Comparison of ENCODE assay signal across 16 cellular contexts in the genomic region with DNA sequence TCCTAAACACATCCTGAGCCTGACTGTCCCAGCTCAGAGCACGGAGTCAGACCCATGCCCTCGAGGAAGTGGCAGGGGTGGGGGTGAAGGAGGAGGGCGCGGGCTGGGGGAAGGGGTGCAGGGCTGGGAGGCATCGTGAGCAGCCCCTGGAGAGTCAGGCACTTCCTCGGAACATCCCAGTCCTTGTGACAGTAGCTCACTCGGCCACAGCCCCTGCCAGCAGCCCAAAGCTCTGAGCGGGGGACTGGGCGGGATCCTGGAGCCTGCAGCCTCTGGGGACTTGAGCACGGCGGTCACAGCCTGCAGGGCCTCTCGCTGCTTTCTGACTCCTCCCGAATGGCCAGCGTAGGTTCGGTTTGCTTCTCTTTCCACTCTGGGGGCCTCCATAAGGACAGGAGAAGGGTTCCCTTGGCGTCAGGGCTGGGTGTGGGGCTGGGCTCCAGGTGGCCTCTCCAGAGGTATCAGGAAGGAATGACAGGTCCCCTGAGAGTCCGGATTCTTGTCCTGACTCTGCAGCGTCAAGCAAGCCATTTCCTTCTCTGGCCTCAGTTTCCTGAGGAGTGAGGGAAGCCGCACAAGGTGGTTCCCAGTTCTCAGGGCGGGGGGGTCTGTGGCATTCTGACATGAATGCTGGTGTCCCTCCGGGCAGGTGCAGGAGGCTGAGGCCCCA. TPM values are rescaled to one million over a fixed set of nuclear protein-coding genes. Genes with fewer than 3 reads are reported as not detected.
DNase-seq lines count a peak whose midpoint lies in the region; ATAC-seq and TF ChIP-seq lines count a peak whose summit lies in the region.
"Had no signal": no experiment of that assay in that cellular context is flagged by ENCODE, and none has a peak within 500 bp of the region (broad histone marks: within the 10 kb centered on the region; RNA-seq: fewer than 3 reads in every experiment).

No MANE protein-coding gene starts in this region.

- H3K27me3 Mint-ChIP-seq in activated CD8-positive, alpha-beta memory T cell treated with anti-CD3 and anti-CD28 coated beads, Interleukin-2, amount 10 ng/mL, durations not matched to agents 7 days and 5 days: no peaks in the 10 kb centered on the region
- no peaks in the 10 kb centered on the region for H3K27me3 Mint-ChIP-seq in activated naive CD8-positive, alpha-beta T cell treated with anti-CD3 and anti-CD28 coated beads for 36 hours
- H3K27me3 Mint-ChIP-seq in natural killer cell (ENCODE audit: low read depth in 2 of 2): no peaks in the 10 kb centered on the region

- H3K4me3 ChIP-seq in H7 (ENCODE audit: insufficient read depth, low read depth, low read length): no peak overlapping the region

- peak overlapping the region; percentile 55 for H3K4me3 Mint-ChIP-seq in activated CD8-positive, alpha-beta memory T cell treated with anti-CD3 and anti-CD28 coated beads, Interleukin-2, amount 10 ng/mL, durations not matched to agents 7 days and 5 days
- peak overlapping the region; percentile 23 for H3K4me3 Mint-ChIP-seq in activated naive CD8-positive, alpha-beta T cell treated with anti-CD3 and anti-CD28 coated beads for 36 hours
- H3K4me3 Mint-ChIP-seq in natural killer cell: peak overlapping the region; percentile 90
- H3K4me3 Mint-ChIP-seq: type B pancreatic cell had no signal

- no peak for ATAC-seq in activated CD8-positive, alpha-beta memory T cell treated with anti-CD3 and anti-CD28 coated beads, Interleukin-2, amount 10 ng/mL, durations not matched to agents 7 days and 5 days
- ATAC-seq in natural killer cell: no peak
- ATAC-seq in HG03432 (IDR thresholded peaks at IDR 0.05; ENCODE audit: unreplicated experiment): no peak
- ATAC-seq: activated CD4-positive, CD25-positive, alpha-beta regulatory T cell treated with anti-CD3 and anti-CD28 coated beads, Interleukin-2, amount 50 U/mL, for 24 hours; sciatic nerve had no signal

- H3K36me3 ChIP-seq in H7 (replicated peaks; ENCODE audit: control insufficient read depth, insufficient read depth, low read length): no peaks in the 10 kb centered on the region

- H3K27ac ChIP-seq in caudate nucleus (ENCODE audit: low read depth, low read length): no peak overlapping the region

- CTCF ChIA-PET in activated CD8-positive, alpha-beta memory T cell treated with anti-CD3 and anti-CD28 coated beads, Interleukin-2, amount 10 ng/mL, durations not matched to agents 7 days and 5 days (lab: Charles Lee): interaction anchor here (1.0 to 5.4 kb wide), 8 partner anchors 9 to 42 kb away, joined by 3 to 25 read pairs (median 4); no protein-coding TSS in a partner anchor

- DNase-seq in activated CD8-positive, alpha-beta memory T cell treated with anti-CD3 and anti-CD28 coated beads, Interleukin-2, amount 10 ng/mL, durations not matched to agents 7 days and 5 days: no peak
- DNase-seq in activated CD8-positive, alpha-beta memory T cell treated with anti-CD3 and anti-CD28 coated beads, Interleukin-2, amount 50 U/mL, for 48 hours: no peak
- peak; percentile 78 for DNase-seq in H7
- no peak for DNase-seq in activated naive CD8-positive, alpha-beta T cell treated with anti-CD3 and anti-CD28 coated beads for 36 hours
- no peak for DNase-seq in natural killer cell
- no peak for DNase-seq in caudate nucleus (lab: John Stamatoyannopoulos, UW)
- no peak for DNase-seq in GM20000 (ENCODE audit: low spot score)
- DNase-seq: ACHN; activated effector memory CD4-positive, alpha-beta T cell treated with anti-CD3 and anti-CD28 coated beads, Interleukin-2, amount 50 U/mL, for 16 hours; NCI-H187 treated with DMSO at 0.1 percent for 48 hours; NCI-H524; stimulated activated CD4-positive, alpha-beta T cell treated with anti-CD3 and anti-CD28 coated beads, Interleukin-4, amount 100 ng/mL, for 1 hour had no signal

- H3K4me1 Mint-ChIP-seq in activated CD8-positive, alpha-beta memory T cell treated with anti-CD3 and anti-CD28 coated beads, Interleukin-2, amount 10 ng/mL, durations not matched to agents 7 days and 5 days: peaks cover 99% of the 10 kb centered on the region
- peaks cover 92% of the 10 kb centered on the region for H3K4me1 Mint-ChIP-seq in activated naive CD8-positive, alpha-beta T cell treated with anti-CD3 and anti-CD28 coated beads for 36 hours
- H3K4me1 Mint-ChIP-seq in natural killer cell: peaks cover 77 to 98% of the 10 kb centered on the region in 2 donors

- TF ChIP-seq CTCF in natural killer cell (IDR thresholded peaks at IDR 0.05) (no peak), GM20000 (IDR thresholded peaks at IDR 0.05; ENCODE audit: extremely low read depth, missing control alignments) (no peak)

- H3K27ac Mint-ChIP-seq in activated CD8-positive, alpha-beta memory T cell treated with anti-CD3 and anti-CD28 coated beads, Interleukin-2, amount 10 ng/mL, durations not matched to agents 7 days and 5 days: peak overlapping the region; percentile 99
- peak overlapping the region; percentile 84 for H3K27ac Mint-ChIP-seq in activated naive CD8-positive, alpha-beta T cell treated with anti-CD3 and anti-CD28 coated beads for 36 hours
- H3K27ac Mint-ChIP-seq in natural killer cell: peak overlapping the region; percentile 96 to 99
- H3K27ac Mint-ChIP-seq: type B pancreatic cell had no signal

- H3K27me3 ChIP-seq in H7 (ENCODE audit: control insufficient read depth, insufficient read depth, low read length): no peaks in the 10 kb centered on the region

- no peaks in the 10 kb centered on the region for H3K9me3 Mint-ChIP-seq in activated CD8-positive, alpha-beta memory T cell treated with anti-CD3 and anti-CD28 coated beads, Interleukin-2, amount 10 ng/mL, durations not matched to agents 7 days and 5 days (ENCODE audit: low read depth)
- H3K9me3 Mint-ChIP-seq in activated naive CD8-positive, alpha-beta T cell treated with anti-CD3 and anti-CD28 coated beads for 36 hours: no peaks in the 10 kb centered on the region
- H3K9me3 Mint-ChIP-seq in natural killer cell: no peaks in the 10 kb centered on the region
- H3K9me3 Mint-ChIP-seq: type B pancreatic cell had no signal

- intact Hi-C loops in natural killer cell (cut with micrococcal nuclease): loop anchor here (2.0 kb wide), 1 partner anchor 19 kb away; no protein-coding TSS in a partner anchor

- H3K36me3 Mint-ChIP-seq in activated CD8-positive, alpha-beta memory T cell treated with anti-CD3 and anti-CD28 coated beads, Interleukin-2, amount 10 ng/mL, durations not matched to agents 7 days and 5 days: peaks cover 46% of the 10 kb centered on the region
- H3K36me3 Mint-ChIP-seq in activated naive CD8-positive, alpha-beta T cell treated with anti-CD3 and anti-CD28 coated beads for 36 hours: peaks cover 46% of the 10 kb centered on the region
- no peaks in the 10 kb centered on the region for H3K36me3 Mint-ChIP-seq in natural killer cell
- H3K36me3 Mint-ChIP-seq: type B pancreatic cell had no signal

RNA-seq across cellular contexts. Expression of gene PSTPIP1, which starts 20.9 kb away (rescaled TPM):
- 100 to 1,000 TPM; 157 to 255 TPM for total RNA-seq in activated CD8-positive, alpha-beta memory T cell treated with anti-CD3 and anti-CD28 coated beads, Interleukin-2, amount 10 ng/mL, durations not matched to agents 7 days and 5 days
- total RNA-seq in H7 (2014; rRNA removed; shearing (Covaris generic)): 0.21 and 1.3 TPM in 2 replicates
- total RNA-seq in activated naive CD8-positive, alpha-beta T cell treated with anti-CD3 and anti-CD28 coated beads for 36 hours: 10 to 100 TPM; 93.4 to 94.5 TPM
- total RNA-seq in natural killer cell: 100 to 1,000 TPM; 218 to 316 (median 228) TPM

RNA-seq across cellular contexts. Expression of gene TSPAN3, which starts 55.1 kb away (rescaled TPM):
- total RNA-seq in activated CD8-positive, alpha-beta memory T cell treated with anti-CD3 and anti-CD28 coated beads, Interleukin-2, amount 10 ng/mL, durations not matched to agents 7 days and 5 days: 10 to 100 TPM; 20.9 to 29.4 TPM
- total RNA-seq in H7 (2014; rRNA removed; shearing (Covaris generic)): 153 and 157 TPM in 2 replicates
- 10 to 100 TPM; 40.6 to 43.1 TPM for total RNA-seq in activated naive CD8-positive, alpha-beta T cell treated with anti-CD3 and anti-CD28 coated beads for 36 hours
- 10 to 100 TPM; 18.7 to 37.4 (median 29.9) TPM for total RNA-seq in natural killer cell

Comparison
In these comparisons a context has a peak if more than half of its experiments do, and no peak if none do; other contexts are left out.
1. H3K4me3 Mint-ChIP-seq: peak in every context shown above with its lines; median percentile 90 in natural killer cell; 55 in activated CD8-positive, alpha-beta memory T cell treated with anti-CD3 and anti-CD28 coated beads, Interleukin-2, amount 10 ng/mL, durations not matched to agents 7 days and 5 days; 23 in activated naive CD8-positive, alpha-beta T cell treated with anti-CD3 and anti-CD28 coated beads for 36 hours.
2. RNA of gene PSTPIP1, which starts 20.9 kb away (total RNA-seq): 157 to 255 TPM in activated CD8-positive, alpha-beta memory T cell treated with anti-CD3 and anti-CD28 coated beads, Interleukin-2, amount 10 ng/mL, durations not matched to agents 7 days and 5 days, 218 to 316 TPM in natural killer cell and 93.4 to 94.5 TPM in activated naive CD8-positive, alpha-beta T cell treated with anti-CD3 and anti-CD28 coated beads for 36 hours; 0.21 to 1.3 TPM in H7; every median in the first group is over 10 times any median in the second.
3. Peak in every context shown above with its lines, with median percentiles within 50 percentile points of each other: H3K27ac Mint-ChIP-seq.